ENCODE assay signal across 17 cellular contexts in genomic region chr12:793037-793436, GRCh38. TPM values are rescaled to one million over a fixed set of nuclear protein-coding genes. Genes with fewer than 3 reads are reported as not detected.
DNase-seq lines count a peak whose midpoint lies in the region; ATAC-seq, FAIRE-seq and TF ChIP-seq lines count a peak whose summit lies in the region.
"Had no signal": no experiment of that assay in that cellular context is flagged by ENCODE, and none has a peak within 500 bp of the region (broad histone marks: within the 10 kb centered on the region; RNA-seq: fewer than 3 reads in every experiment).

No MANE protein-coding gene starts in this region.

- no peaks in the 10 kb centered on the region for H3K27me3 Mint-ChIP-seq in activated T-cell treated with anti-CD3 and anti-CD28 coated beads, Interleukin-2, amount 50 U/mL, for 4 hours (ENCODE audit: low read depth)
- no peaks in the 10 kb centered on the region for H3K27me3 Mint-ChIP-seq in activated naive CD8-positive, alpha-beta T cell treated with anti-CD3 and anti-CD28 coated beads for 36 hours
- no peaks in the 10 kb centered on the region for H3K27me3 Mint-ChIP-seq in activated T-helper 1 cell treated with anti-CD3 and anti-CD28 coated beads, Interleukin-12 subunit alpha, Interleukin-12 subunit beta, Interleukin-2, Interleukin-4 antibody, amounts not matched to agents 30 ng/mL and 10 ng/mL and 1 ng/mL, durations not matched to agents 14 hours and 24 hours and 36 hours (ENCODE audit: insufficient read depth)

- H3K27me3 ChIP-seq in skeletal muscle satellite cell (ENCODE audit: control insufficient read depth, insufficient read depth, low read length) = no peaks in the 10 kb centered on the region
- H3K27me3 ChIP-seq: SJSA1 had no signal

- FAIRE-seq in GM12891 (lab: Jason Lieb, UNC) = no peak

- no peak for TF ChIP-seq CTCF in mucosa of descending colon (IDR thresholded peaks at IDR 0.05)

- H3K36me3 Mint-ChIP-seq in activated T-cell treated with anti-CD3 and anti-CD28 coated beads, Interleukin-2, amount 50 U/mL, for 4 hours (ENCODE audit: insufficient read depth) = peaks cover 14% of the 10 kb centered on the region
- H3K36me3 Mint-ChIP-seq in activated naive CD8-positive, alpha-beta T cell treated with anti-CD3 and anti-CD28 coated beads for 36 hours = peaks cover 28% of the 10 kb centered on the region
- H3K36me3 Mint-ChIP-seq in activated T-helper 1 cell treated with anti-CD3 and anti-CD28 coated beads, Interleukin-12 subunit alpha, Interleukin-12 subunit beta, Interleukin-2, Interleukin-4 antibody, amounts not matched to agents 30 ng/mL and 10 ng/mL and 1 ng/mL, durations not matched to agents 14 hours and 24 hours and 36 hours (ENCODE audit: low read depth) = peaks cover 15% of the 10 kb centered on the region

- H3K9me3 ChIP-seq in skeletal muscle satellite cell (replicated peaks; ENCODE audit: low read length) = no peaks in the 10 kb centered on the region
- no peaks in the 10 kb centered on the region for H3K9me3 ChIP-seq in mucosa of descending colon
- H3K9me3 ChIP-seq: Caco-2, prostate gland, SJSA1 had no signal

- ATAC-seq in activated T-cell treated with anti-CD3 and anti-CD28 coated beads, Interleukin-2, amount 50 U/mL, for 4 hours = no peak
- ATAC-seq in mucosa of descending colon = no peak

- no peak for DNase-seq in activated T-cell treated with anti-CD3 and anti-CD28 coated beads, Interleukin-2, amount 50 U/mL, for 4 hours
- DNase-seq in activated T-cell treated with anti-CD3 and anti-CD28 coated beads, Interleukin-2, amount 50 U/mL, for 48 hours = no peak
- DNase-seq in HCEC 1CT (peak; percentile 58), mucosa of descending colon (no peak), GM12891 (ENCODE audit: insufficient read length, low spot score) (no peak)
- no peak for DNase-seq in activated naive CD8-positive, alpha-beta T cell treated with anti-CD3 and anti-CD28 coated beads for 36 hours
- DNase-seq in activated T-helper 1 cell treated with anti-CD3 and anti-CD28 coated beads, Interleukin-12 subunit alpha, Interleukin-12 subunit beta, Interleukin-2, Interleukin-4 antibody, amounts not matched to agents 30 ng/mL and 10 ng/mL and 1 ng/mL, durations not matched to agents 14 hours and 24 hours and 36 hours (ENCODE audit: low spot score) = no peak
- DNase-seq: activated CD4-positive, alpha-beta T cell treated with anti-CD3 and anti-CD28 coated beads for 1 hour; Caco-2; DMS79; NCI-H1092 treated with DMSO at 0.1 percent for 48 hours; NCI-H187 treated with DMSO at 0.1 percent for 48 hours; NCI-H2227 treated with DMSO at 0.1 percent for 48 hours had no signal

- H3K4me1 ChIP-seq in skeletal muscle satellite cell (ENCODE audit: control insufficient read depth, insufficient read depth, low read length) (peaks cover 44% of the 10 kb centered on the region), mucosa of descending colon (ENCODE audit: low read depth) (peaks cover 10% of the 10 kb centered on the region)
- H3K4me1 ChIP-seq: prostate gland had no signal

- intact Hi-C loops in mucosa of descending colon (cut with DNase I, micrococcal nuclease) = no loop called here
- intact Hi-C loops in activated T-helper 1 cell treated with anti-CD3 and anti-CD28 coated beads, Interleukin-12 subunit alpha, Interleukin-12 subunit beta, Interleukin-2, Interleukin-4 antibody, amounts not matched to agents 30 ng/mL and 10 ng/mL and 1 ng/mL, durations not matched to agents 14 hours and 24 hours and 36 hours (cut with micrococcal nuclease) = no loop called here

- H3K4me2 ChIP-seq in skeletal muscle satellite cell (ENCODE audit: low read length) = peak overlapping the region; percentile 34

- no peak for TF ChIP-seq POLR2A in GM12891 (IDR thresholded peaks at IDR 0.05; ENCODE audit: low read depth, low read length)

- H3K4me1 Mint-ChIP-seq in activated T-cell treated with anti-CD3 and anti-CD28 coated beads, Interleukin-2, amount 50 U/mL, for 4 hours (ENCODE audit: low read depth) = peaks cover 93% of the 10 kb centered on the region
- peaks cover 86% of the 10 kb centered on the region for H3K4me1 Mint-ChIP-seq in activated naive CD8-positive, alpha-beta T cell treated with anti-CD3 and anti-CD28 coated beads for 36 hours
- peaks cover 83% of the 10 kb centered on the region for H3K4me1 Mint-ChIP-seq in activated T-helper 1 cell treated with anti-CD3 and anti-CD28 coated beads, Interleukin-12 subunit alpha, Interleukin-12 subunit beta, Interleukin-2, Interleukin-4 antibody, amounts not matched to agents 30 ng/mL and 10 ng/mL and 1 ng/mL, durations not matched to agents 14 hours and 24 hours and 36 hours (ENCODE audit: low read depth)

- peak overlapping the region; percentile 1 for H3K4me3 Mint-ChIP-seq in activated T-cell treated with anti-CD3 and anti-CD28 coated beads, Interleukin-2, amount 50 U/mL, for 4 hours
- H3K4me3 Mint-ChIP-seq in activated naive CD8-positive, alpha-beta T cell treated with anti-CD3 and anti-CD28 coated beads for 36 hours = peak overlapping the region; percentile 32
- H3K4me3 Mint-ChIP-seq in activated T-helper 1 cell treated with anti-CD3 and anti-CD28 coated beads, Interleukin-12 subunit alpha, Interleukin-12 subunit beta, Interleukin-2, Interleukin-4 antibody, amounts not matched to agents 30 ng/mL and 10 ng/mL and 1 ng/mL, durations not matched to agents 14 hours and 24 hours and 36 hours = no peak overlapping the region
- H3K4me3 Mint-ChIP-seq: T-helper 1 cell treated with Interleukin-12 subunit alpha and Interleukin-12 subunit beta and Interleukin-4 antibody, amounts not matched to agents 30 μg/mL and 1 μg/mL, for 36 hours had no signal

- H3K4me3 ChIP-seq in skeletal muscle satellite cell (ENCODE audit: low read length) (no peak overlapping the region), mucosa of descending colon (no peak overlapping the region)
- H3K4me3 ChIP-seq: prostate gland, SJSA1 had no signal

- H3K27ac Mint-ChIP-seq in activated naive CD8-positive, alpha-beta T cell treated with anti-CD3 and anti-CD28 coated beads for 36 hours = peak overlapping the region; percentile 50
- H3K27ac Mint-ChIP-seq in activated T-helper 1 cell treated with anti-CD3 and anti-CD28 coated beads, Interleukin-12 subunit alpha, Interleukin-12 subunit beta, Interleukin-2, Interleukin-4 antibody, amounts not matched to agents 30 ng/mL and 10 ng/mL and 1 ng/mL, durations not matched to agents 14 hours and 24 hours and 36 hours = no peak overlapping the region
- H3K27ac Mint-ChIP-seq: T-helper 1 cell treated with Interleukin-12 subunit alpha and Interleukin-12 subunit beta and Interleukin-4 antibody, amounts not matched to agents 30 μg/mL and 1 μg/mL, for 36 hours had no signal

- H3K36me3 ChIP-seq in skeletal muscle satellite cell (ENCODE audit: insufficient read depth, low read length) = no peaks in the 10 kb centered on the region
- no peaks in the 10 kb centered on the region for H3K36me3 ChIP-seq in mucosa of descending colon (ENCODE audit: low read depth)
- H3K36me3 ChIP-seq: prostate gland, SJSA1 had no signal

- H3K9ac ChIP-seq in skeletal muscle satellite cell (ENCODE audit: low read depth, low read length) = no peak overlapping the region

- no peaks in the 10 kb centered on the region for H3K9me3 Mint-ChIP-seq in activated T-cell treated with anti-CD3 and anti-CD28 coated beads, Interleukin-2, amount 50 U/mL, for 4 hours
- H3K9me3 Mint-ChIP-seq in activated naive CD8-positive, alpha-beta T cell treated with anti-CD3 and anti-CD28 coated beads for 36 hours = peaks cover 6% of the 10 kb centered on the region
- no peaks in the 10 kb centered on the region for H3K9me3 Mint-ChIP-seq in activated T-helper 1 cell treated with anti-CD3 and anti-CD28 coated beads, Interleukin-12 subunit alpha, Interleukin-12 subunit beta, Interleukin-2, Interleukin-4 antibody, amounts not matched to agents 30 ng/mL and 10 ng/mL and 1 ng/mL, durations not matched to agents 14 hours and 24 hours and 36 hours
- H3K9me3 Mint-ChIP-seq: T-helper 1 cell treated with Interleukin-12 subunit alpha and Interleukin-12 subunit beta and Interleukin-4 antibody, amounts not matched to agents 30 μg/mL and 1 μg/mL, for 36 hours had no signal

TF ChIP-seq in GM12891, 5 proteins besides CTCF, POLR2A, EP300 and RAD21:
- no peak for TF ChIP-seq POU2F2 (IDR thresholded peaks at IDR 0.05; ENCODE audit: low read depth, low read length)
- no peak for TF ChIP-seq POLR2AphosphoS5 (IDR thresholded peaks at IDR 0.05; ENCODE audit: low read depth, low read length)
- TF ChIP-seq TAF1 (IDR thresholded peaks at IDR 0.05; ENCODE audit: low read depth, low read length) = no peak
- TF ChIP-seq PAX5 (IDR thresholded peaks at IDR 0.05; ENCODE audit: insufficient read depth, low read length, severe bottlenecking) = no peak
- no peak for TF ChIP-seq SPI1 (IDR thresholded peaks at IDR 0.05; ENCODE audit: low read depth, low read length)

RNA-seq across cellular contexts. Expression of gene WNK1, which starts 40.7 kb away (rescaled TPM):
- total RNA-seq in activated T-cell treated with anti-CD3 and anti-CD28 coated beads, Interleukin-2, amount 50 U/mL, for 4 hours = 100 to 1,000 TPM; 183 to 213 (median 185) TPM
- total RNA-seq in activated naive CD8-positive, alpha-beta T cell treated with anti-CD3 and anti-CD28 coated beads for 36 hours = 100 to 1,000 TPM; 117 to 118 TPM
- total RNA-seq in skeletal muscle satellite cell (2012; rRNA removed) = 67.4 and 87.4 TPM in 2 replicates
- total RNA-seq in mucosa of descending colon = 100 to 1,000 TPM in 1 of 3 donors, 10 to 100 TPM in 2; 84.0 to 155 (median 85.5) TPM
- 164 and 178 TPM in 2 replicates for total RNA-seq in activated T-helper 1 cell treated with anti-CD3 and anti-CD28 coated beads, Interleukin-12 subunit alpha, Interleukin-12 subunit beta, Interleukin-2, Interleukin-4 antibody, amounts not matched to agents 30 ng/mL and 10 ng/mL and 1 ng/mL, durations not matched to agents 14 hours and 24 hours and 36 hours
- polyA plus RNA-seq in GM12891 (2012; ENCODE audit: low read depth, missing spikeins) = 73.0 TPM
